ENCODE assay signal across 28 cellular contexts in genomic region chr16:85648070-85648714, GRCh38. TPM values are rescaled to one million over a fixed set of nuclear protein-coding genes. Genes with fewer than 3 reads are reported as not detected.
DNase-seq lines count a peak whose midpoint lies in the region; ATAC-seq, FAIRE-seq and TF ChIP-seq lines count a peak whose summit lies in the region.
"Had no signal": no experiment of that assay in that cellular context is flagged by ENCODE, and none has a peak within 500 bp of the region (broad histone marks: within the 10 kb centered on the region; RNA-seq: fewer than 3 reads in every experiment).

No MANE protein-coding gene starts in this region.

- no peak overlapping the region for H2BK120ac ChIP-seq in neuronal stem cell (ENCODE audit: low read depth, low read length)

- H4K91ac ChIP-seq in neuronal stem cell (ENCODE audit: low read depth, low read length, poor library complexity) = peak overlapping the region; percentile 53

- H3K4me3 Mint-ChIP-seq in natural killer cell treated with Interleukin-12 subunit alpha and Interleukin-12 subunit beta and Interleukin-15 and Interleukin-18, amount 100 ng/mL, for 72 hours = no peak overlapping the region
- H3K4me3 Mint-ChIP-seq: CD14-positive monocyte, HFFc6 had no signal

- no peaks in the 10 kb centered on the region for H3K27me3 ChIP-seq in BLaER1
- H3K27me3 ChIP-seq in WERI-Rb-1 (ENCODE audit: insufficient read depth, low read depth, severe bottlenecking) = no peaks in the 10 kb centered on the region
- H3K27me3 ChIP-seq in neuronal stem cell (ENCODE audit: control insufficient read depth in 3 of 3, insufficient read depth in 3 of 3, low read depth in 1 of 3, low read length in 3 of 3) = no peaks in the 10 kb centered on the region
- H3K27me3 ChIP-seq: SJSA1 had no signal

- FAIRE-seq in HTR-8/SVneo (lab: Jason Lieb, UNC) = no peak
- FAIRE-seq: A549, GM18507, RCC 7860 had no signal

- no peaks in the 10 kb centered on the region for H3K36me3 Mint-ChIP-seq in natural killer cell treated with Interleukin-12 subunit alpha and Interleukin-12 subunit beta and Interleukin-15 and Interleukin-18, amount 100 ng/mL, for 72 hours

- peaks cover 2% of the 10 kb centered on the region for H3K79me1 ChIP-seq in neuronal stem cell (ENCODE audit: low read depth, low read length)

- H2BK12ac ChIP-seq in neuronal stem cell (ENCODE audit: low read length) = peak overlapping the region; percentile 73

- H3K27ac Mint-ChIP-seq in natural killer cell treated with Interleukin-12 subunit alpha and Interleukin-12 subunit beta and Interleukin-15 and Interleukin-18, amount 100 ng/mL, for 72 hours = no peak overlapping the region
- H3K27ac Mint-ChIP-seq: HFFc6 had no signal

- H3K9me3 ChIP-seq in BLaER1 (no peaks in the 10 kb centered on the region), WERI-Rb-1 (ENCODE audit: severe bottlenecking) (no peaks in the 10 kb centered on the region), neuronal stem cell (replicated peaks in 1 of 2; ENCODE audit: control insufficient read depth in 2 of 2, insufficient read depth in 1 of 2, low read depth in 1 of 2, low read length in 2 of 2) (no peaks in the 10 kb centered on the region)
- H3K9me3 ChIP-seq: A549, SJSA1 had no signal

- TF ChIP-seq CTCF in C4-2B (conservative IDR thresholded peaks at IDR 0.05) = no peak
- no peak for TF ChIP-seq CTCF in WERI-Rb-1 (IDR thresholded peaks at IDR 0.05; ENCODE audit: low read depth, low read length)

- no peak for ATAC-seq in natural killer cell treated with Interleukin-12 subunit alpha and Interleukin-12 subunit beta and Interleukin-15 and Interleukin-18, amount 100 ng/mL, for 72 hours
- ATAC-seq in GM21717 (IDR thresholded peaks at IDR 0.05; ENCODE audit: unreplicated experiment) = no peak
- ATAC-seq: A549 had no signal

- H3K23ac ChIP-seq in neuronal stem cell (ENCODE audit: low read depth, low read length, poor library complexity) = peak overlapping the region; percentile 29

- H3K4me2 ChIP-seq in BLaER1 = peak overlapping the region; percentile 94
- H3K4me2 ChIP-seq in neuronal stem cell (ENCODE audit: insufficient read depth, low read length, poor library complexity, severe bottlenecking) = no peak overlapping the region
- H3K4me2 ChIP-seq: A549 had no signal

- peak overlapping the region; percentile 83 for H2BK15ac ChIP-seq in neuronal stem cell (ENCODE audit: low read length)

- no peak overlapping the region for H3K4ac ChIP-seq in neuronal stem cell (ENCODE audit: low read length)

- peak overlapping the region; percentile 83 for H3K18ac ChIP-seq in neuronal stem cell (ENCODE audit: low read length)

- H2BK5ac ChIP-seq in neuronal stem cell (ENCODE audit: low read length) = no peak overlapping the region

- H4K20me1 ChIP-seq in BLaER1 = peaks cover 97% of the 10 kb centered on the region

- H3K9ac ChIP-seq in BLaER1 (peak overlapping the region; percentile 60; the same call in 1 of the 2 replicates), neuronal stem cell (ENCODE audit: low read depth, low read length, poor library complexity) (no peak overlapping the region)

- peaks cover 48% of the 10 kb centered on the region for H3K36me3 ChIP-seq in BLaER1
- peaks cover 44% of the 10 kb centered on the region for H3K36me3 ChIP-seq in WERI-Rb-1
- peaks cover 2 to 48% of the 10 kb centered on the region in 2 donors for H3K36me3 ChIP-seq in neuronal stem cell (replicated peaks in 1 of 2; ENCODE audit: control insufficient read depth in 2 of 2, insufficient read depth in 2 of 2, low read length in 2 of 2)

- H3K27me3 Mint-ChIP-seq in natural killer cell treated with Interleukin-12 subunit alpha and Interleukin-12 subunit beta and Interleukin-15 and Interleukin-18, amount 100 ng/mL, for 72 hours = no peaks in the 10 kb centered on the region
- H3K27me3 Mint-ChIP-seq: CD8-positive, alpha-beta memory T cell had no signal

- peak overlapping the region; percentile 63 for H3K14ac ChIP-seq in neuronal stem cell (ENCODE audit: low read length)

- peaks cover 13 to 28% of the 10 kb centered on the region in 2 donors for H3K4me1 Mint-ChIP-seq in natural killer cell treated with Interleukin-12 subunit alpha and Interleukin-12 subunit beta and Interleukin-15 and Interleukin-18, amount 100 ng/mL, for 72 hours (ENCODE audit: low read depth in 2 of 2)

- no peak overlapping the region for H4K8ac ChIP-seq in neuronal stem cell (ENCODE audit: low read depth, low read length)

- peaks cover 95% of the 10 kb centered on the region for H3K4me1 ChIP-seq in BLaER1
- H3K4me1 ChIP-seq in neuronal stem cell (ENCODE audit: control insufficient read depth in 2 of 2, insufficient read depth in 1 of 2, low read depth in 1 of 2, low read length in 2 of 2) = peaks cover 19 to 22% of the 10 kb centered on the region in 2 donors
- H3K4me1 ChIP-seq: SJSA1 had no signal

- DNase-seq in WERI-Rb-1 = no peak
- no peak for DNase-seq in neuronal stem cell (ENCODE audit: low spot score)
- DNase-seq in HTR-8/SVneo (ENCODE audit: insufficient read length, low spot score) = no peak
- DNase-seq in natural killer cell treated with Interleukin-12 subunit alpha and Interleukin-12 subunit beta and Interleukin-15 and Interleukin-18, amount 100 ng/mL, for 72 hours (ENCODE audit: low spot score) = no peak
- DNase-seq: AML-193; Calu3; CD8-positive, alpha-beta memory T cell; H7; HFFc6; KG1; NCI-H1092; NCI-H1436; NCI-H187; NCI-H2081 treated with DMSO at 0.1 percent for 48 hours; NCI-H2171; NCI-H226; NCI-H510A; NCI-H69; OCI-M1; T-helper 2 cell had no signal

- H3K27ac ChIP-seq in BLaER1 (no peak overlapping the region), C4-2B (peak overlapping the region; percentile 13), WERI-Rb-1 (peak overlapping the region; percentile 95), neuronal stem cell (replicated peaks; ENCODE audit: low read length) (no peak overlapping the region)
- H3K27ac ChIP-seq: A549, SJSA1 had no signal

- peak overlapping the region; percentile 88 for H2AK5ac ChIP-seq in neuronal stem cell (ENCODE audit: low read depth, low read length)

- no CpG with 5 or more reads among the region's 26 CpGs for WGBS in neuronal stem cell (ENCODE audit: extremely low coverage in 2 of 2, insufficient read length in 2 of 2, insufficient replicate concordance in 1 of 2), 2 donors

- no peaks in the 10 kb centered on the region for H3K9me3 Mint-ChIP-seq in natural killer cell treated with Interleukin-12 subunit alpha and Interleukin-12 subunit beta and Interleukin-15 and Interleukin-18, amount 100 ng/mL, for 72 hours
- H3K9me3 Mint-ChIP-seq: CD8-positive, alpha-beta memory T cell; HFFc6 had no signal

- H3K4me3 ChIP-seq in BLaER1 (no peak overlapping the region), WERI-Rb-1 (ENCODE audit: low read depth, low read length) (no peak overlapping the region), neuronal stem cell (ENCODE audit: low read length in 2 of 2) (no peak overlapping the region)
- H3K4me3 ChIP-seq: A549, SJSA1 had no signal

- no peak overlapping the region for H2AFZ ChIP-seq in neuronal stem cell (ENCODE audit: low read length)

RNA-seq across cellular contexts. Expression of gene GSE1, which starts 35.1 kb away (rescaled TPM):
- polyA plus RNA-seq in neuronal stem cell (2013, experiment 1 of 2) = 5.7 TPM
- 6.2 TPM for polyA plus RNA-seq in neuronal stem cell (2013, experiment 2 of 2)
- 100 to 1,000 TPM in 1 of 2 donors, 10 to 100 TPM in 1; 84.9 to 146 TPM for total RNA-seq in natural killer cell treated with Interleukin-12 subunit alpha and Interleukin-12 subunit beta and Interleukin-15 and Interleukin-18, amount 100 ng/mL, for 72 hours

RNA-seq across cellular contexts. Expression of gene GINS2, which starts 40.6 kb away (rescaled TPM):
- polyA plus RNA-seq in neuronal stem cell (2013, experiment 1 of 2) = 32.2 TPM
- 33.2 TPM for polyA plus RNA-seq in neuronal stem cell (2013, experiment 2 of 2)
- total RNA-seq in natural killer cell treated with Interleukin-12 subunit alpha and Interleukin-12 subunit beta and Interleukin-15 and Interleukin-18, amount 100 ng/mL, for 72 hours = 10 to 100 TPM; 34.3 to 69.5 TPM

Comparison
In these comparisons a context has a peak if more than half of its experiments do, and no peak if none do; other contexts are left out.
1. H3K27ac ChIP-seq: peak in C4-2B (single experiment) and WERI-Rb-1 (single experiment); none in BLaER1 (single experiment) and neuronal stem cell (single experiment).